13 cellular contexts compared by ENCODE assay signal in genomic region chr5:175928752-175929151, GRCh38. TPM values are rescaled to one million over a fixed set of nuclear protein-coding genes. Genes with fewer than 3 reads are reported as not detected.
"Had no signal": no experiment of that assay in that cellular context is flagged by ENCODE, and none has a peak within 500 bp of the region (broad histone marks: within the 10 kb centered on the region; RNA-seq: fewer than 3 reads in every experiment).

No MANE protein-coding gene starts in this region.

RNA-seq across cellular contexts. Expression of gene CPLX2, which starts 57.4 kb away (rescaled TPM):
- total RNA-seq: activated B cell treated with CpG ODN at 0.5 μM for 24 hours; activated CD4-positive, alpha-beta memory T cell treated with anti-CD3 and anti-CD28 coated beads for 36 hours; activated CD4-positive, alpha-beta memory T cell treated with anti-CD3 and anti-CD28 coated beads, Interleukin-2, amount 10 ng/mL, durations not matched to agents 7 days and 5 days; activated CD4-positive, alpha-beta T cell treated with anti-CD3 and anti-CD28 coated beads for 36 hours; activated CD4-positive, alpha-beta T cell treated with anti-CD3 and anti-CD28 coated beads, Interleukin-2, amount 10 ng/mL, durations not matched to agents 24 days and 14 days; activated CD4-positive, alpha-beta T cell treated with anti-CD3 and anti-CD28 coated beads, Interleukin-2, amount 10 ng/mL, durations not matched to agents 7 days and 5 days; activated CD8-positive, alpha-beta memory T cell treated with anti-CD3 and anti-CD28 coated beads for 36 hours; activated CD8-positive, alpha-beta memory T cell treated with anti-CD3 and anti-CD28 coated beads, Interleukin-2, amount 10 ng/mL, durations not matched to agents 7 days and 5 days; activated CD8-positive, alpha-beta T cell treated with anti-CD3 and anti-CD28 coated beads for 36 hours; activated CD8-positive, alpha-beta T cell treated with anti-CD3 and anti-CD28 coated beads, Interleukin-2, amount 10 ng/mL, durations not matched to agents 7 days and 5 days; T-helper 1 cell treated with Interleukin-12 subunit alpha and Interleukin-12 subunit beta and Interleukin-4 antibody, amounts not matched to agents 30 ng/mL and 1 ng/mL, for 36 hours; T-helper 17 cell; T-helper 2 cell treated with Interferon-gamma antibody and Interleukin-4, amounts not matched to agents 100 ng/mL and 5 ng/mL, for 36 hours had no signal
